12 cellular contexts compared by ENCODE assay signal in genomic region chr9:121636411-121636865, GRCh38. TPM values are rescaled to one million over a fixed set of nuclear protein-coding genes. Genes with fewer than 3 reads are reported as not detected.
DNase-seq lines count a peak whose midpoint lies in the region; ATAC-seq and TF ChIP-seq lines count a peak whose summit lies in the region.
"Had no signal": no experiment of that assay in that cellular context is flagged by ENCODE, and none has a peak within 500 bp of the region (broad histone marks: within the 10 kb centered on the region; RNA-seq: fewer than 3 reads in every experiment).

No MANE protein-coding gene starts in this region.

- WGBS in neuronal stem cell (ENCODE audit: extremely low coverage in 2 of 2, insufficient read length in 2 of 2, insufficient replicate concordance in 1 of 2), 2 donors, result no CpG with 5 or more reads among the region's 11 CpGs

- no peaks in the 10 kb centered on the region for H3K27me3 ChIP-seq in RWPE2 (ENCODE audit: insufficient read depth, poor library complexity, severe bottlenecking)
- peaks cover 0 to 9% (median 0%) of the 10 kb centered on the region in 3 experiments for H3K27me3 ChIP-seq in neuronal stem cell (ENCODE audit: control insufficient read depth in 3 of 3, insufficient read depth in 3 of 3, low read depth in 1 of 3, low read length in 3 of 3)
- H3K27me3 ChIP-seq: upper lobe of left lung had no signal

- no peak overlapping the region for H3K4ac ChIP-seq in neuronal stem cell (ENCODE audit: low read length)

- ATAC-seq in RWPE2 (ENCODE audit: low read depth) (peak; percentile 27), GM18517 (IDR thresholded peaks at IDR 0.05; ENCODE audit: unreplicated experiment) (no peak), HG02973 (IDR thresholded peaks at IDR 0.05; ENCODE audit: unreplicated experiment) (no peak)

- DNase-seq in AG10803 (ENCODE audit: low read depth) (peak; percentile 79), RWPE2 (ENCODE audit: low spot score) (no peak), fibroblast of villous mesenchyme (ENCODE audit: low read depth) (peak; percentile 39), neuronal stem cell (ENCODE audit: low spot score) (no peak), cerebellar cortex (ENCODE audit: low spot score) (no peak)
- no peak for DNase-seq in stimulated activated CD4-positive, alpha-beta T cell treated with anti-CD3 and anti-CD28 coated beads, Interleukin-15, amount 100 ng/mL, for 24 hours
- DNase-seq: activated CD4-positive, alpha-beta T cell treated with anti-CD3 and anti-CD28 coated beads, Interleukin-2, amount 50 U/mL, for 48 hours; NCI-H2107; stimulated activated CD4-positive, alpha-beta T cell treated with anti-CD3 and anti-CD28 coated beads, Interleukin-4, amount 100 ng/mL, for 24 hours; upper lobe of left lung had no signal

- H3K23ac ChIP-seq in neuronal stem cell (ENCODE audit: low read depth, low read length, poor library complexity), result peak overlapping the region; percentile 36

- no peak overlapping the region for H2BK120ac ChIP-seq in neuronal stem cell (ENCODE audit: low read depth, low read length)

- H3K18ac ChIP-seq in neuronal stem cell (ENCODE audit: low read length), result peak overlapping the region; percentile 51

- H3K4me1 ChIP-seq in RWPE2 (ENCODE audit: insufficient read depth, poor library complexity, severe bottlenecking) (peaks cover 3% of the 10 kb centered on the region), neuronal stem cell (ENCODE audit: control insufficient read depth in 2 of 2, insufficient read depth in 1 of 2, low read depth in 1 of 2, low read length in 2 of 2) (peaks cover 38 to 48% of the 10 kb centered on the region in 2 donors)

- no peak overlapping the region for H4K8ac ChIP-seq in neuronal stem cell (ENCODE audit: low read depth, low read length)

- H2BK12ac ChIP-seq in neuronal stem cell (ENCODE audit: low read length), result no peak overlapping the region

- H3K14ac ChIP-seq in neuronal stem cell (ENCODE audit: low read length), result no peak overlapping the region

- no peak overlapping the region for H2BK5ac ChIP-seq in neuronal stem cell (ENCODE audit: low read length)

- H3K36me3 ChIP-seq in RWPE2 (ENCODE audit: low read depth) (no peaks in the 10 kb centered on the region), neuronal stem cell (replicated peaks in 1 of 2; ENCODE audit: control insufficient read depth in 2 of 2, insufficient read depth in 2 of 2, low read length in 2 of 2) (no peaks in the 10 kb centered on the region)
- H3K36me3 ChIP-seq: upper lobe of left lung had no signal

- no peak overlapping the region for H3K27ac ChIP-seq in RWPE2 (ENCODE audit: poor library complexity, severe bottlenecking)
- peak overlapping the region; percentile 24 for H3K27ac ChIP-seq in neuronal stem cell (replicated peaks; ENCODE audit: low read length)
- H3K27ac ChIP-seq: upper lobe of left lung had no signal

- H3K4me2 ChIP-seq in neuronal stem cell (ENCODE audit: insufficient read depth, low read length, poor library complexity, severe bottlenecking), result no peak overlapping the region

- peak overlapping the region; percentile 12 for H2AFZ ChIP-seq in neuronal stem cell (ENCODE audit: low read length)

- no peak overlapping the region for H3K9ac ChIP-seq in neuronal stem cell (ENCODE audit: low read depth, low read length, poor library complexity)

- H2AK5ac ChIP-seq in neuronal stem cell (ENCODE audit: low read depth, low read length), result peak overlapping the region; percentile 1

- TF ChIP-seq CTCF in AG10803 (conservative IDR thresholded peaks at IDR 0.05; ENCODE audit: low read length), result no peak
- TF ChIP-seq CTCF in RWPE2 (IDR thresholded peaks at IDR 0.05; ENCODE audit: poor library complexity, severe bottlenecking), result no peak
- no peak for TF ChIP-seq CTCF in fibroblast of villous mesenchyme (IDR thresholded peaks at IDR 0.05; ENCODE audit: insufficient read depth, low read depth, low read length)

- peaks cover 4% of the 10 kb centered on the region for H3K79me1 ChIP-seq in neuronal stem cell (ENCODE audit: low read depth, low read length)

- no peaks in the 10 kb centered on the region for H3K9me3 ChIP-seq in RWPE2 (ENCODE audit: severe bottlenecking)
- H3K9me3 ChIP-seq in neuronal stem cell (replicated peaks in 1 of 2; ENCODE audit: control insufficient read depth in 2 of 2, insufficient read depth in 1 of 2, low read depth in 1 of 2, low read length in 2 of 2), result no peaks in the 10 kb centered on the region
- H3K9me3 ChIP-seq: upper lobe of left lung had no signal

- no peak overlapping the region for H4K91ac ChIP-seq in neuronal stem cell (ENCODE audit: low read depth, low read length, poor library complexity)

- H3K4me3 ChIP-seq in AG10803 (ENCODE audit: low read length) (no peak overlapping the region), RWPE2 (ENCODE audit: severe bottlenecking) (no peak overlapping the region), fibroblast of villous mesenchyme (ENCODE audit: low read depth, low read length) (no peak overlapping the region), neuronal stem cell (ENCODE audit: low read length in 2 of 2) (no peak overlapping the region)
- H3K4me3 ChIP-seq: upper lobe of left lung had no signal

- peak overlapping the region; percentile 41 for H2BK15ac ChIP-seq in neuronal stem cell (ENCODE audit: low read length)

RNA-seq across cellular contexts. Expression of gene DAB2IP, which starts 15.0 kb away (rescaled TPM):
- 36.4 and 47.9 TPM in 2 replicates for total RNA-seq in fibroblast of villous mesenchyme
- polyA plus RNA-seq in neuronal stem cell (2013, experiment 1 of 2), result 28.9 TPM
- polyA plus RNA-seq in neuronal stem cell (2013, experiment 2 of 2), result 29.1 TPM

Comparison
In these comparisons a context has a peak if more than half of its experiments do, and no peak if none do; other contexts are left out.
1. DNase-seq: peak in AG10803 (single experiment) and fibroblast of villous mesenchyme (single experiment); none in RWPE2 (single experiment), neuronal stem cell (single experiment), cerebellar cortex (single experiment) and stimulated activated CD4-positive, alpha-beta T cell treated with anti-CD3 and anti-CD28 coated beads, Interleukin-15, amount 100 ng/mL, for 24 hours (single experiment).